1 cellular context compared by ENCODE assay signal in genomic region chr2:85728883-85729824, GRCh38.
A peak's percentile ranks its signal among the peaks of the same experiment; 100 is the strongest.
TF ChIP-seq lines count a peak whose summit lies in the region.

No MANE protein-coding gene starts in this region.

TF ChIP-seq in GM12878, 131 proteins besides CTCF, POLR2A, EP300 and RAD21 (continued from another document):
- TF ChIP-seq PKNOX1 (IDR thresholded peaks at IDR 0.05), result 0 out of 2 replicates have a peak, but pooled peaks have one; percentile 17
- no peak for TF ChIP-seq CBX5 (IDR thresholded peaks at IDR 0.05; ENCODE audit: low read depth)
TF ChIP-seq in GM12878: peak in this region for 18.
